Comparison of ENCODE assay signal across 1 cellular context in the genomic region with DNA sequence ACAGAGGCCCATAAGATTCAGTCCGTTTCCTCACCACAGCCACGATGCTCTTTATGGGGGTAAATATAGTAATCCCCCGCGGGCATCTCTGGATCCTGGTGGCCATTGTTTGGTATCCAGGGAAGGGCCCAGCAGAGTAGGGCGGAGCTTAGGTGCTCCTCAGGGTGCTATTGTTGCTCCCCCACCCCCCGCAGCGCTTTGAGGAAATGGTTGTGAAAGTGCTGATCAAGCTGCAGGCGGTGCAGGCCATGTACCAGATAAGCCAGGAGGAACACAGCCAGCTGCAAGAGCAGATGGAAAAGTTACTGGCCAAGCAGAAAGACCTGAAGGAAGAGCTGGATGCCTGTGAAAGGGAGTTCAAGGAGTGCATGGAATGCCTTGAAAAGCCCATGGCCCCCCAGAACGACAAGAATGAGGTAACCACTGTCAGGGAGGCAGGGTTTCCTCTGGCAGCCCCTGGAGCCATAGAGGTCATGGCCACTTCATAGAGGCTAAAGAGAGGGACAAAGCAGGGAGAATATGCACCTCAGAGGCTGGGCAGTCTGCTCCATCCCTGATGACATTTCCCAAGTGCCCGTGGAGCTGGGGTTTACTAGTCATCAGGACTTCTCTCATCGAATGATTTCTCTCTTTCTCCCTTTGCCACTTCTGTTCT.
TF ChIP-seq lines count a peak whose summit lies in the region.

No MANE protein-coding gene starts in this region.

TF ChIP-seq in K562, 482 proteins besides CTCF, POLR2A, EP300 and RAD21 (continued from another document and continues in another):
- TF ChIP-seq NR2C1 (IDR thresholded peaks at IDR 0.05) = no peak
- 0 out of 2 replicates have a peak, but pooled peaks have one; percentile 30 for TF ChIP-seq NR2C1 (tag; IDR thresholded peaks at IDR 0.05)
- TF ChIP-seq, protein P1, sequence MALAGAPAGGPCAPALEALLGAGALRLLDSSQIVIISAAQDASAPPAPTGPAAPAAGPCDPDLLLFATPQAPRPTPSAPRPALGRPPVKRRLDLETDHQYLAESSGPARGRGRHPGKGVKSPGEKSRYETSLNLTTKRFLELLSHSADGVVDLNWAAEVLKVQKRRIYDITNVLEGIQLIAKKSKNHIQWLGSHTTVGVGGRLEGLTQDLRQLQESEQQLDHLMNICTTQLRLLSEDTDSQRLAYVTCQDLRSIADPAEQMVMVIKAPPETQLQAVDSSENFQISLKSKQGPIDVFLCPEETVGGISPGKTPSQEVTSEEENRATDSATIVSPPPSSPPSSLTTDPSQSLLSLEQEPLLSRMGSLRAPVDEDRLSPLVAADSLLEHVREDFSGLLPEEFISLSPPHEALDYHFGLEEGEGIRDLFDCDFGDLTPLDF (CRISPR knock-in tag; IDR thresholded peaks at IDR 0.05) = no peak
- TF ChIP-seq, protein P2, sequence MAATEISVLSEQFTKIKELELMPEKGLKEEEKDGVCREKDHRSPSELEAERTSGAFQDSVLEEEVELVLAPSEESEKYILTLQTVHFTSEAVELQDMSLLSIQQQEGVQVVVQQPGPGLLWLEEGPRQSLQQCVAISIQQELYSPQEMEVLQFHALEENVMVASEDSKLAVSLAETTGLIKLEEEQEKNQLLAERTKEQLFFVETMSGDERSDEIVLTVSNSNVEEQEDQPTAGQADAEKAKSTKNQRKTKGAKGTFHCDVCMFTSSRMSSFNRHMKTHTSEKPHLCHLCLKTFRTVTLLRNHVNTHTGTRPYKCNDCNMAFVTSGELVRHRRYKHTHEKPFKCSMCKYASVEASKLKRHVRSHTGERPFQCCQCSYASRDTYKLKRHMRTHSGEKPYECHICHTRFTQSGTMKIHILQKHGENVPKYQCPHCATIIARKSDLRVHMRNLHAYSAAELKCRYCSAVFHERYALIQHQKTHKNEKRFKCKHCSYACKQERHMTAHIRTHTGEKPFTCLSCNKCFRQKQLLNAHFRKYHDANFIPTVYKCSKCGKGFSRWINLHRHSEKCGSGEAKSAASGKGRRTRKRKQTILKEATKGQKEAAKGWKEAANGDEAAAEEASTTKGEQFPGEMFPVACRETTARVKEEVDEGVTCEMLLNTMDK (IDR thresholded peaks at IDR 0.05; ENCODE audit: borderline replicate concordance, insufficient read depth, low read depth, low read length, poor library complexity, severe bottlenecking) = no peak
- no peak for TF ChIP-seq ZNF12 (CRISPR knock-in tag; IDR thresholded peaks at IDR 0.05)
- peak; percentile 89 for TF ChIP-seq ARID1B (IDR thresholded peaks at IDR 0.05)
- TF ChIP-seq HDAC2 (IDR thresholded peaks at IDR 0.05) = peak; percentile 49; the same call in 1 of the 2 replicates
- peak; percentile 71 for TF ChIP-seq MYC (IDR thresholded peaks at IDR 0.05; ENCODE audit: low read depth, low read length)
- TF ChIP-seq MYC (CRISPR knock-in tag; IDR thresholded peaks at IDR 0.05; ENCODE audit: borderline replicate concordance, low read depth) = no peak
- no peak for TF ChIP-seq NFE2L1 (tag; IDR thresholded peaks at IDR 0.05; ENCODE audit: borderline replicate concordance, low read depth)
- TF ChIP-seq PRPF4 (IDR thresholded peaks at IDR 0.05; ENCODE audit: insufficient read depth, low read depth, low read length, poor library complexity, severe bottlenecking) = no peak
- TF ChIP-seq ZNF124 (CRISPR knock-in tag; IDR thresholded peaks at IDR 0.05) = no peak
- no peak for TF ChIP-seq E2F3 (CRISPR knock-in tag; IDR thresholded peaks at IDR 0.05)
- TF ChIP-seq, protein P3, sequence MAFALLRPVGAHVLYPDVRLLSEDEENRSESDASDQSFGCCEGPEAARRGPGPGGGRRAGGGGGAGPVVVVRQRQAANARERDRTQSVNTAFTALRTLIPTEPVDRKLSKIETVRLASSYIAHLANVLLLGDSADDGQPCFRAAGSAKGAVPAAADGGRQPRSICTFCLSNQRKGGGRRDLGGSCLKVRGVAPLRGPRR (CRISPR knock-in tag; IDR thresholded peaks at IDR 0.05) = no peak
- TF ChIP-seq RFX5 (IDR thresholded peaks at IDR 0.05; ENCODE audit: low read depth, low read length) = no peak
- TF ChIP-seq ZNF217 (CRISPR knock-in tag; IDR thresholded peaks at IDR 0.05) = no peak
- TF ChIP-seq HLTF (IDR thresholded peaks at IDR 0.05) = 0 out of 2 replicates have a peak, but pooled peaks have one; percentile 24
- TF ChIP-seq RNF2 (IDR thresholded peaks at IDR 0.05) = peak; percentile 57; the same call in 1 of the 2 replicates
- peak; percentile 84; the same call in 1 of the 2 replicates for TF ChIP-seq CTBP1 (IDR thresholded peaks at IDR 0.05; ENCODE audit: borderline replicate concordance)
- TF ChIP-seq MIER1 (IDR thresholded peaks at IDR 0.05; ENCODE audit: low read depth) = no peak
- peak; percentile 92 for TF ChIP-seq MAFG (tag; conservative IDR thresholded peaks at IDR 0.05)
- peak in 1 of 2 experiments; percentile 69; a peak in 1 of 4 replicates for TF ChIP-seq KDM4B (IDR thresholded peaks at IDR 0.05; ENCODE audit: borderline replicate concordance in 2 of 2, low read depth in 1 of 2)
- TF ChIP-seq, protein P4, sequence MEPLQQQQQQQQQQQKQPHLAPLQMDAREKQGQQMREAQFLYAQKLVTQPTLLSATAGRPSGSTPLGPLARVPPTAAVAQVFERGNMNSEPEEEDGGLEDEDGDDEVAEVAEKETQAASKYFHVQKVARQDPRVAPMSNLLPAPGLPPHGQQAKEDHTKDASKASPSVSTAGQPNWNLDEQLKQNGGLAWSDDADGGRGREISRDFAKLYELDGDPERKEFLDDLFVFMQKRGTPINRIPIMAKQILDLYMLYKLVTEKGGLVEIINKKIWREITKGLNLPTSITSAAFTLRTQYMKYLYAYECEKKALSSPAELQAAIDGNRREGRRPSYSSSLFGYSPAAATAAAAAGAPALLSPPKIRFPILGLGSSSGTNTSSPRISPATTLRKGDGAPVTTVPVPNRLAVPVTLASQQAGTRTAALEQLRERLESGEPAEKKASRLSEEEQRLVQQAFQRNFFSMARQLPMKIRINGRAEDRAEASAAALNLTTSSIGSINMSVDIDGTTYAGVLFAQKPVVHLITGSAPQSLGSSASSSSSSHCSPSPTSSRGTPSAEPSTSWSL (CRISPR knock-in tag; IDR thresholded peaks at IDR 0.05; ENCODE audit: borderline replicate concordance) = no peak
- TF ChIP-seq STAT5A (IDR thresholded peaks at IDR 0.05; ENCODE audit: borderline replicate concordance, low read length) = peak; percentile 80
- TF ChIP-seq CBX5 (IDR thresholded peaks at IDR 0.05; ENCODE audit: borderline replicate concordance, low read depth) = peak; percentile 41; the same call in 1 of the 2 replicates
- TF ChIP-seq, protein P5, sequence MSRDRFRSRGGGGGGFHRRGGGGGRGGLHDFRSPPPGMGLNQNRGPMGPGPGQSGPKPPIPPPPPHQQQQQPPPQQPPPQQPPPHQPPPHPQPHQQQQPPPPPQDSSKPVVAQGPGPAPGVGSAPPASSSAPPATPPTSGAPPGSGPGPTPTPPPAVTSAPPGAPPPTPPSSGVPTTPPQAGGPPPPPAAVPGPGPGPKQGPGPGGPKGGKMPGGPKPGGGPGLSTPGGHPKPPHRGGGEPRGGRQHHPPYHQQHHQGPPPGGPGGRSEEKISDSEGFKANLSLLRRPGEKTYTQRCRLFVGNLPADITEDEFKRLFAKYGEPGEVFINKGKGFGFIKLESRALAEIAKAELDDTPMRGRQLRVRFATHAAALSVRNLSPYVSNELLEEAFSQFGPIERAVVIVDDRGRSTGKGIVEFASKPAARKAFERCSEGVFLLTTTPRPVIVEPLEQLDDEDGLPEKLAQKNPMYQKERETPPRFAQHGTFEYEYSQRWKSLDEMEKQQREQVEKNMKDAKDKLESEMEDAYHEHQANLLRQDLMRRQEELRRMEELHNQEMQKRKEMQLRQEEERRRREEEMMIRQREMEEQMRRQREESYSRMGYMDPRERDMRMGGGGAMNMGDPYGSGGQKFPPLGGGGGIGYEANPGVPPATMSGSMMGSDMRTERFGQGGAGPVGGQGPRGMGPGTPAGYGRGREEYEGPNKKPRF (IDR thresholded peaks at IDR 0.05; ENCODE audit: low read depth, low read length) = no peak
- TF ChIP-seq, protein P6, sequence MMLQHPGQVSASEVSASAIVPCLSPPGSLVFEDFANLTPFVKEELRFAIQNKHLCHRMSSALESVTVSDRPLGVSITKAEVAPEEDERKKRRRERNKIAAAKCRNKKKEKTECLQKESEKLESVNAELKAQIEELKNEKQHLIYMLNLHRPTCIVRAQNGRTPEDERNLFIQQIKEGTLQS (IDR thresholded peaks at IDR 0.05) = no peak
- TF ChIP-seq, protein P6 (CRISPR knock-in tag; conservative IDR thresholded peaks at IDR 0.05) = 0 out of 2 replicates have a peak, but pooled peaks have one; percentile 16
- TF ChIP-seq, protein P7, sequence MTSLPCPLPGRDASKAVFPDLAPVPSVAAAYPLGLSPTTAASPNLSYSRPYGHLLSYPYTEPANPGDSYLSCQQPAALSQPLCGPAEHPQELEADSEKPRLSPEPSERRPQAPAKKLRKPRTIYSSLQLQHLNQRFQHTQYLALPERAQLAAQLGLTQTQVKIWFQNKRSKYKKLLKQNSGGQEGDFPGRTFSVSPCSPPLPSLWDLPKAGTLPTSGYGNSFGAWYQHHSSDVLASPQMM (CRISPR knock-in tag; IDR thresholded peaks at IDR 0.05) = no peak
- TF ChIP-seq NEUROD1 (IDR thresholded peaks at IDR 0.05; ENCODE audit: borderline replicate concordance, low read depth, low read length, partially characterized antibody) = peak; percentile 45
- TF ChIP-seq ZZZ3 (IDR thresholded peaks at IDR 0.05) = no peak
- TF ChIP-seq CREB1 (IDR thresholded peaks at IDR 0.05) = peak; percentile 37; the same call in 1 of the 2 replicates
- TF ChIP-seq CREB1 (CRISPR knock-in tag; IDR thresholded peaks at IDR 0.05) = no peak
- peak; percentile 92 for TF ChIP-seq C11orf30 (IDR thresholded peaks at IDR 0.05; ENCODE audit: low read depth)
- no peak for TF ChIP-seq ZSCAN32 (CRISPR knock-in tag; IDR thresholded peaks at IDR 0.05)
- TF ChIP-seq, protein P8, sequence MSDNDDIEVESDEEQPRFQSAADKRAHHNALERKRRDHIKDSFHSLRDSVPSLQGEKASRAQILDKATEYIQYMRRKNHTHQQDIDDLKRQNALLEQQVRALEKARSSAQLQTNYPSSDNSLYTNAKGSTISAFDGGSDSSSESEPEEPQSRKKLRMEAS (CRISPR knock-in tag; IDR thresholded peaks at IDR 0.05) = peak; percentile 56; the same call in 1 of the 2 replicates
- no peak for TF ChIP-seq YBX1 (IDR thresholded peaks at IDR 0.05)
- 0 out of 2 replicates have a peak, but pooled peaks have one; percentile 55 for TF ChIP-seq SMAD4 (CRISPR knock-in tag; conservative IDR thresholded peaks at IDR 0.05)
- TF ChIP-seq, protein P9, sequence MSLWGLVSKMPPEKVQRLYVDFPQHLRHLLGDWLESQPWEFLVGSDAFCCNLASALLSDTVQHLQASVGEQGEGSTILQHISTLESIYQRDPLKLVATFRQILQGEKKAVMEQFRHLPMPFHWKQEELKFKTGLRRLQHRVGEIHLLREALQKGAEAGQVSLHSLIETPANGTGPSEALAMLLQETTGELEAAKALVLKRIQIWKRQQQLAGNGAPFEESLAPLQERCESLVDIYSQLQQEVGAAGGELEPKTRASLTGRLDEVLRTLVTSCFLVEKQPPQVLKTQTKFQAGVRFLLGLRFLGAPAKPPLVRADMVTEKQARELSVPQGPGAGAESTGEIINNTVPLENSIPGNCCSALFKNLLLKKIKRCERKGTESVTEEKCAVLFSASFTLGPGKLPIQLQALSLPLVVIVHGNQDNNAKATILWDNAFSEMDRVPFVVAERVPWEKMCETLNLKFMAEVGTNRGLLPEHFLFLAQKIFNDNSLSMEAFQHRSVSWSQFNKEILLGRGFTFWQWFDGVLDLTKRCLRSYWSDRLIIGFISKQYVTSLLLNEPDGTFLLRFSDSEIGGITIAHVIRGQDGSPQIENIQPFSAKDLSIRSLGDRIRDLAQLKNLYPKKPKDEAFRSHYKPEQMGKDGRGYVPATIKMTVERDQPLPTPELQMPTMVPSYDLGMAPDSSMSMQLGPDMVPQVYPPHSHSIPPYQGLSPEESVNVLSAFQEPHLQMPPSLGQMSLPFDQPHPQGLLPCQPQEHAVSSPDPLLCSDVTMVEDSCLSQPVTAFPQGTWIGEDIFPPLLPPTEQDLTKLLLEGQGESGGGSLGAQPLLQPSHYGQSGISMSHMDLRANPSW (CRISPR knock-in tag; IDR thresholded peaks at IDR 0.05) = peak; percentile 60; the same call in 1 of the 2 replicates
- TF ChIP-seq SMARCC2 (IDR thresholded peaks at IDR 0.05; ENCODE audit: low read depth) = peak; percentile 20; the same call in 1 of the 2 replicates
- TF ChIP-seq, protein P10, sequence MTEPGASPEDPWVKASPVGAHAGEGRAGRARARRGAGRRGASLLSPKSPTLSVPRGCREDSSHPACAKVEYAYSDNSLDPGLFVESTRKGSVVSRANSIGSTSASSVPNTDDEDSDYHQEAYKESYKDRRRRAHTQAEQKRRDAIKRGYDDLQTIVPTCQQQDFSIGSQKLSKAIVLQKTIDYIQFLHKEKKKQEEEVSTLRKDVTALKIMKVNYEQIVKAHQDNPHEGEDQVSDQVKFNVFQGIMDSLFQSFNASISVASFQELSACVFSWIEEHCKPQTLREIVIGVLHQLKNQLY (CRISPR knock-in tag; conservative IDR thresholded peaks at IDR 0.05) = no peak
- TF ChIP-seq ETV1 (tag; conservative IDR thresholded peaks at IDR 0.05; ENCODE audit: low read depth) = no peak; the same call in 1 of the 2 replicates
- TF ChIP-seq CXXC5 (CRISPR knock-in tag; IDR thresholded peaks at IDR 0.05) = peak; percentile 60; the same call in 1 of the 2 replicates
- no peak; a peak in 1 of 4 replicates for TF ChIP-seq ARNT (IDR thresholded peaks at IDR 0.05)
- TF ChIP-seq, protein P11, sequence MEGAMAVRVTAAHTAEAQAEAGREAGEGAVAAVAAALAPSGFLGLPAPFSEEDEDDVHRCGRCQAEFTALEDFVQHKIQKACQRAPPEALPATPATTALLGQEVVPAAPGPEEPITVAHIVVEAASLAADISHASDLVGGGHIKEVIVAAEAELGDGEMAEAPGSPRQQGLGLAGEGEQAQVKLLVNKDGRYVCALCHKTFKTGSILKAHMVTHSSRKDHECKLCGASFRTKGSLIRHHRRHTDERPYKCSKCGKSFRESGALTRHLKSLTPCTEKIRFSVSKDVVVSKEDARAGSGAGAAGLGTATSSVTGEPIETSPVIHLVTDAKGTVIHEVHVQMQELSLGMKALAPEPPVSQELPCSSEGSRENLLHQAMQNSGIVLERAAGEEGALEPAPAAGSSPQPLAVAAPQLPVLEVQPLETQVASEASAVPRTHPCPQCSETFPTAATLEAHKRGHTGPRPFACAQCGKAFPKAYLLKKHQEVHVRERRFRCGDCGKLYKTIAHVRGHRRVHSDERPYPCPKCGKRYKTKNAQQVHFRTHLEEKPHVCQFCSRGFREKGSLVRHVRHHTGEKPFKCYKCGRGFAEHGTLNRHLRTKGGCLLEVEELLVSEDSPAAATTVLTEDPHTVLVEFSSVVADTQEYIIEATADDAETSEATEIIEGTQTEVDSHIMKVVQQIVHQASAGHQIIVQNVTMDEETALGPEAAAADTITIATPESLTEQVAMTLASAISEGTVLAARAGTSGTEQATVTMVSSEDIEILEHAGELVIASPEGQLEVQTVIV (CRISPR knock-in tag; IDR thresholded peaks at IDR 0.05; ENCODE audit: borderline replicate concordance) = no peak
- TF ChIP-seq NUFIP1 (IDR thresholded peaks at IDR 0.05; ENCODE audit: partially characterized antibody) = peak; percentile 26
- no peak for TF ChIP-seq ZNF133 (CRISPR knock-in tag; IDR thresholded peaks at IDR 0.05)
